Comparison of ENCODE assay signal across 8 cellular contexts in genomic region chr22:19432092-19432844, GRCh38.
A peak's percentile ranks its signal among the peaks of the same experiment; 100 is the strongest.
DNase-seq lines count a peak whose midpoint lies in the region; ATAC-seq lines count a peak whose summit lies in the region.

Gene MRPL40 (plus strand): TSS chr22:19432545. CDS start chr22:19432555, 10 bp downstream.

- ATAC-seq in GM21515 (IDR thresholded peaks at IDR 0.05; ENCODE audit: unreplicated experiment): peak; percentile 68

- H3K27me3 ChIP-seq in mucosa of rectum (ENCODE audit: control insufficient read depth in 2 of 2, insufficient read depth in 2 of 2, low read length in 2 of 2): no peaks in the 10 kb centered on the region

- peak within 1 kb of the TSS; percentile 90 to 94 for H3K4me3 ChIP-seq in mucosa of rectum (ENCODE audit: low read length in 2 of 2)

- H3K36me3 ChIP-seq in mucosa of rectum (ENCODE audit: control insufficient read depth in 2 of 2, insufficient read depth in 2 of 2, low read length in 2 of 2): peaks cover 12 to 13% of the 10 kb centered on the region in 2 donors

- DNase-seq in DMS 273 treated with DMSO at 0.1 percent for 48 hours (lab: John Stamatoyannopoulos, UW) (peak; percentile 43), HuH-7 (ENCODE audit: low spot score) (peak; percentile 90), OCI-M2 (lab: John Stamatoyannopoulos, UW; ENCODE audit: unreplicated experiment) (peak; percentile 51), activated T-cell treated with anti-CD3 and anti-CD28 coated beads for 4 hours (peak; percentile 77), epithelial cell of prostate (ENCODE audit: low read depth, low spot score) (peak; percentile 56)
- peak; percentile 93 for DNase-seq in stimulated activated CD8-positive, alpha-beta memory T cell treated with anti-CD3 and anti-CD28 coated beads, Interleukin-4, amount 100 ng/mL, for 48 hours

- H3K9ac ChIP-seq in mucosa of rectum (ENCODE audit: low read depth in 1 of 2, low read length in 2 of 2): peak within 1 kb of the TSS; percentile 87 to 89

- H3K4me1 ChIP-seq in mucosa of rectum (ENCODE audit: control insufficient read depth in 2 of 2, insufficient read depth in 2 of 2, low read length in 2 of 2): peaks cover 16 to 23% of the 10 kb centered on the region in 2 donors

- H3K9me3 ChIP-seq in mucosa of rectum (ENCODE audit: control insufficient read depth in 2 of 2, low read length in 2 of 2): no peaks in the 10 kb centered on the region

- H3K27ac ChIP-seq in epithelial cell of prostate (peak within 1 kb of the TSS; percentile 94), mucosa of rectum (ENCODE audit: low read depth in 2 of 2, low read length in 2 of 2) (peak within 1 kb of the TSS; percentile 97 to 98)

Comparison
In these comparisons a context has a peak if more than half of its experiments do, and no peak if none do; other contexts are left out.
1. Peak in every context shown above with its lines: DNase-seq, ATAC-seq, H3K4me3 ChIP-seq and H3K27ac ChIP-seq.
2. DNase-seq: peak in every context shown above with its lines; median percentile 93 in stimulated activated CD8-positive, alpha-beta memory T cell treated with anti-CD3 and anti-CD28 coated beads, Interleukin-4, amount 100 ng/mL, for 48 hours; 90 in HuH-7; 77 in activated T-cell treated with anti-CD3 and anti-CD28 coated beads for 4 hours; 56 in epithelial cell of prostate; 51 in OCI-M2; 43 in DMS 273 treated with DMSO at 0.1 percent for 48 hours.